Comparison of ENCODE assay signal across 8 cellular contexts in the genomic region with DNA sequence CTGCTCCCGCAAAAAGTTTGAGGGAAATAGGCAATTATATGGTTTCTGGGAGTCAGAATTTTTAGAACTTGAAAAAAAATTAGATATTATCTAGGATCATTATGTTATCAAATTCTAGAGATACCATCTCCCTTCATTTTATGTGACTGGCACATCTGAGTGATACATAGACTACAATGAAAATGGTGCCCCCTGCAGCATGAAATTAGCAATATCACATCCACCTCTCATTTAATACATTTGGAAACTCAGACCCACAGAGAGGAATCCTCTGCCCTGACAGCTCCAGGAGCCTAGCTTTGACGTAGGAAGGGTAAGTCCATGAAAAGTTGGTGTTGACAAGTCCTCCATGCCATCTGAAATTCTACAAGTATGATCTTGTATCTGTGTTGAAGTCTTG.
DNase-seq lines count a peak whose midpoint lies in the region; ATAC-seq and TF ChIP-seq lines count a peak whose summit lies in the region.

No MANE protein-coding gene starts in this region.

- H3K27me3 ChIP-seq in dorsolateral prefrontal cortex, result peaks cover 0 to 5% (median 0%) of the 10 kb centered on the region in 45 donors
- H3K27me3 ChIP-seq in psoas muscle (ENCODE audit: insufficient read depth in 3 of 3, low read length in 2 of 3), result no peaks in the 10 kb centered on the region

- 60 to 65% (median 65%) methylated on average over 2 of the region's 2 CpGs for WGBS in psoas muscle, 3 donors

- ATAC-seq in GM18870 (IDR thresholded peaks at IDR 0.05; ENCODE audit: unreplicated experiment), result peak; percentile 62
- no peak for ATAC-seq in psoas muscle
- ATAC-seq in GM21619 (IDR thresholded peaks at IDR 0.05; ENCODE audit: unreplicated experiment), result no peak

- no peaks in the 10 kb centered on the region for H3K4me1 ChIP-seq in psoas muscle

- no peak overlapping the region for H3K4me3 ChIP-seq in dorsolateral prefrontal cortex
- H3K4me3 ChIP-seq in psoas muscle, result no peak overlapping the region

- DNase-seq in NCI-H345 (lab: John Stamatoyannopoulos, UW) (peak; percentile 39), dorsolateral prefrontal cortex (peak in 1 of 10 donors; percentile 33), superior temporal gyrus (ENCODE audit: extremely low spot score) (peak; percentile 71), NCI-H774 (lab: John Stamatoyannopoulos, UW) (no peak), psoas muscle (no peak)

- no peaks in the 10 kb centered on the region for H3K36me3 ChIP-seq in psoas muscle (ENCODE audit: insufficient read depth in 1 of 2, low read depth in 1 of 2)

- intact Hi-C loops in dorsolateral prefrontal cortex (cut with DNase I) (loop anchor here in 1 of 2 donors (5.0 kb wide), 2 partner anchors 180 to 225 kb away; no protein-coding TSS in a partner anchor), psoas muscle (cut with DNase I) (no loop called here)

- TF ChIP-seq CTCF in C4-2B (conservative IDR thresholded peaks at IDR 0.05) (peak; percentile 74), dorsolateral prefrontal cortex (IDR thresholded peaks at IDR 0.05 in 54 of 56, conservative IDR thresholded peaks at IDR 0.05 in 2 of 56; ENCODE audit: low read depth in 1 of 56, partially characterized antibody in 56 of 56) (peak in 54 of 56 donors; percentile 20 to 69 (median 46)), psoas muscle (IDR thresholded peaks at IDR 0.05) (no peak)

- H3K27ac ChIP-seq in C4-2B (no peak overlapping the region), dorsolateral prefrontal cortex (no peak overlapping the region), psoas muscle (no peak overlapping the region)

- no peaks in the 10 kb centered on the region for H3K9me3 ChIP-seq in psoas muscle

Comparison
In these comparisons a context has a peak if more than half of its experiments do, and no peak if none do; other contexts are left out.
1. DNase-seq: peak in NCI-H345 (single experiment) and superior temporal gyrus (single experiment); none in NCI-H774 (single experiment) and psoas muscle (0 of 2).